ENCODE assay signal across 25 cellular contexts in genomic region chr2:70906439-70907018, GRCh38. TPM values are rescaled to one million over a fixed set of nuclear protein-coding genes. Genes with fewer than 3 reads are reported as not detected.
DNase-seq lines count a peak whose midpoint lies in the region; ATAC-seq, FAIRE-seq and TF ChIP-seq lines count a peak whose summit lies in the region.
"Had no signal": no experiment of that assay in that cellular context is flagged by ENCODE, and none has a peak within 500 bp of the region (broad histone marks: within the 10 kb centered on the region; RNA-seq: fewer than 3 reads in every experiment).

No MANE protein-coding gene starts in this region.

- H3K23ac ChIP-seq in H1 (ENCODE audit: insufficient read length): no peak overlapping the region

- H3K9me3 ChIP-seq in right atrium auricular region (no peaks in the 10 kb centered on the region), right cardiac atrium (ENCODE audit: control insufficient read depth, low read length) (no peaks in the 10 kb centered on the region), H1 (ENCODE audit: insufficient read depth in 2 of 2, low read depth in 1 of 2, low read length in 1 of 2) (no peaks in the 10 kb centered on the region)
- no peaks in the 10 kb centered on the region for H3K9me3 ChIP-seq in naive thymus-derived CD4-positive, alpha-beta T cell (ENCODE audit: control insufficient read depth in 2 of 3, low read length in 3 of 3)

- no peak for TF ChIP-seq RAD21 in H1 (IDR thresholded peaks at IDR 0.05 in 1 of 2, conservative IDR thresholded peaks at IDR 0.05 in 1 of 2; ENCODE audit: low read depth in 2 of 2, low read length in 2 of 2)

- no peak overlapping the region for H2AK5ac ChIP-seq in H1 (ENCODE audit: low read depth, low read length)

- H3K4me1 ChIP-seq in right atrium auricular region: peaks cover 0 to 12% of the 10 kb centered on the region in 2 donors
- no peaks in the 10 kb centered on the region for H3K4me1 ChIP-seq in right cardiac atrium (ENCODE audit: control insufficient read depth, insufficient read depth, low read length)
- H3K4me1 ChIP-seq in H1 (replicated peaks in 1 of 4; ENCODE audit: control insufficient read depth in 3 of 4, insufficient read depth in 4 of 4, low read length in 3 of 4): peaks cover 0 to 15% (median 12%) of the 10 kb centered on the region in 4 experiments; a peak in 6 of 7 replicates
- H3K4me1 ChIP-seq in naive thymus-derived CD4-positive, alpha-beta T cell (ENCODE audit: control insufficient read depth in 2 of 2, insufficient read depth in 2 of 2, low read length in 2 of 2): peaks cover 0 to 8% of the 10 kb centered on the region in 2 donors

- H3K27me3 ChIP-seq in right atrium auricular region (peaks cover 13 to 18% of the 10 kb centered on the region in 2 donors), right cardiac atrium (ENCODE audit: control insufficient read depth, insufficient read depth) (no peaks in the 10 kb centered on the region), H1 (replicated peaks in 1 of 4; ENCODE audit: control insufficient read depth in 3 of 4, extremely low read depth in 1 of 4, insufficient read depth in 3 of 4, low read length in 3 of 4) (peaks cover 72 to 93% (median 78%) of the 10 kb centered on the region in 4 experiments)
- H3K27me3 ChIP-seq in naive thymus-derived CD4-positive, alpha-beta T cell (ENCODE audit: control insufficient read depth in 2 of 2, insufficient read depth in 2 of 2, low read length in 2 of 2): peaks cover 0 to 43% of the 10 kb centered on the region in 2 donors

- H3K27me3 Mint-ChIP-seq in naive thymus-derived CD4-positive, alpha-beta T cell: peaks cover 73 to 86% (median 79%) of the 10 kb centered on the region in 5 donors

- POLR2A ChIA-PET in H1 (lab: Charles Lee; ENCODE audit: partially characterized antibody): no interaction called here
- POLR2A ChIA-PET in naive thymus-derived CD4-positive, alpha-beta T cell (lab: Charles Lee): no interaction called here

- no peak overlapping the region for H3K14ac ChIP-seq in H1 (ENCODE audit: insufficient read length)

- H3K4me1 Mint-ChIP-seq in naive thymus-derived CD4-positive, alpha-beta T cell: peaks cover 7 to 24% (median 20%) of the 10 kb centered on the region in 7 donors

- intact Hi-C loops in right cardiac atrium (cut with DNase I): no loop called here
- intact Hi-C loops in naive thymus-derived CD4-positive, alpha-beta T cell (cut with micrococcal nuclease): loop anchor here in 1 of 2 donors (1.0 kb wide), 1 partner anchor 19 kb away; no protein-coding TSS in a partner anchor

- no peaks in the 10 kb centered on the region for H3K36me3 ChIP-seq in right atrium auricular region
- H3K36me3 ChIP-seq in H1 (ENCODE audit: control insufficient read depth in 2 of 4, insufficient read depth in 4 of 4, low read length in 3 of 4): no peaks in the 10 kb centered on the region
- no peaks in the 10 kb centered on the region for H3K36me3 ChIP-seq in naive thymus-derived CD4-positive, alpha-beta T cell (ENCODE audit: control insufficient read depth in 2 of 3, insufficient read depth in 3 of 3, low read length in 3 of 3)

- no peak for FAIRE-seq in H1 (lab: Jason Lieb, UNC)
- FAIRE-seq: GM12891, K562 had no signal

- H3K4ac ChIP-seq in H1 (replicated peaks; ENCODE audit: insufficient read length, low read depth, low read length): no peak overlapping the region

- H4K20me1 ChIP-seq in H1 (replicated peaks in 1 of 2; ENCODE audit: control insufficient read depth in 1 of 2, insufficient read depth in 2 of 2, low read length in 2 of 2): peaks cover 24 to 31% of the 10 kb centered on the region in 2 experiments

- no peak for TF ChIP-seq CTCF in right atrium auricular region (IDR thresholded peaks at IDR 0.05)
- no peak for TF ChIP-seq CTCF in H1 (IDR thresholded peaks at IDR 0.05; ENCODE audit: control extremely low read depth in 1 of 3, insufficient read depth in 1 of 3, low read depth in 1 of 3, low read length in 3 of 3)

- no peak overlapping the region for H2BK15ac ChIP-seq in H1 (ENCODE audit: low read length)

- CTCF ChIA-PET in H1 (lab: Charles Lee; ENCODE audit: partially characterized antibody): interaction anchor here (1.8 to 3.3 kb wide), 7 partner anchors 9 to 41 kb away, joined by 4 to 13 read pairs (median 8); no protein-coding TSS in a partner anchor
- CTCF ChIA-PET in naive thymus-derived CD4-positive, alpha-beta T cell (lab: Charles Lee): interaction anchor here (1.0 kb wide), 1 partner anchor 8 kb away, joined by 3 read pairs; no protein-coding TSS in a partner anchor

- H3K4me3 Mint-ChIP-seq in naive thymus-derived CD4-positive, alpha-beta T cell: peak overlapping the region in 6 of 10 donors; percentile 9 to 77 (median 74)
- H3K4me3 Mint-ChIP-seq: activated CD4-positive, alpha-beta T cell treated with anti-CD3 and anti-CD28 coated beads, Interleukin-2, amount 10 ng/mL, durations not matched to agents 7 days and 5 days had no signal

- no peak overlapping the region for H3K18ac ChIP-seq in H1 (ENCODE audit: extremely low read depth, low read length)

- peaks cover 3% of the 10 kb centered on the region; the same call in 1 of the 2 replicates for H3K23me2 ChIP-seq in H1 (ENCODE audit: low read depth, low read length)

- peak; percentile 32 for DNase-seq in right atrium auricular region (ENCODE audit: low spot score)
- DNase-seq in right cardiac atrium: no peak
- DNase-seq in H1 (ENCODE audit: low read depth in 1 of 2, low spot score in 2 of 2): peak in 1 of 2 experiments; percentile 48
- peak in 1 of 9 donors; percentile 15 for DNase-seq in naive thymus-derived CD4-positive, alpha-beta T cell
- DNase-seq in iPS-NIHi11 (ENCODE audit: low spot score): no peak
- DNase-seq in erythroblast (lab: John Stamatoyannopoulos, UW): no peak
- DNase-seq: activated CD4-positive, alpha-beta T cell treated with anti-CD3 and anti-CD28 coated beads, Interleukin-2, amount 10 ng/mL, durations not matched to agents 7 days and 5 days; activated naive CD4-positive, alpha-beta T cell treated with anti-CD3 and anti-CD28 coated beads, Interleukin-2, amount 50 U/mL, for 16 hours; CD4-positive, CD25-positive, alpha-beta regulatory T cell; foreskin melanocyte; left colon; midbrain; NCI-H1694 treated with DMSO at 0.1 percent for 48 hours; NCI-H226; NCI-H82; occipital lobe; SHP77; stimulated activated naive CD4-positive, alpha-beta T cell; T-cell had no signal

- H3K4me2 ChIP-seq in H1 (ENCODE audit: insufficient read depth in 1 of 2, low read depth in 2 of 2, low read length in 2 of 2): no peak overlapping the region; a peak in 1 of 4 replicates

- no peak overlapping the region for H4K91ac ChIP-seq in H1 (replicated peaks; ENCODE audit: insufficient read length, low read length)

- H3K27ac Mint-ChIP-seq in naive thymus-derived CD4-positive, alpha-beta T cell: no peak overlapping the region
- H3K27ac Mint-ChIP-seq: activated CD4-positive, alpha-beta T cell treated with anti-CD3 and anti-CD28 coated beads, Interleukin-2, amount 10 ng/mL, durations not matched to agents 7 days and 5 days; CD4-positive, CD25-positive, alpha-beta regulatory T cell had no signal

- no peak for ATAC-seq in right cardiac atrium
- ATAC-seq in naive thymus-derived CD4-positive, alpha-beta T cell: no peak
- no peak for ATAC-seq in GM21529 (IDR thresholded peaks at IDR 0.05; ENCODE audit: unreplicated experiment)
- ATAC-seq in GM18873 (IDR thresholded peaks at IDR 0.05; ENCODE audit: low FRiP score, unreplicated experiment): no peak
- ATAC-seq: left colon, sciatic nerve, T-cell had no signal

- no peak overlapping the region for H4K8ac ChIP-seq in H1 (ENCODE audit: extremely low read depth, insufficient read depth, low read length)

- no peaks in the 10 kb centered on the region for H3K36me3 Mint-ChIP-seq in naive thymus-derived CD4-positive, alpha-beta T cell
- H3K36me3 Mint-ChIP-seq: CD4-positive, CD25-positive, alpha-beta regulatory T cell; T-cell had no signal

- H2BK20ac ChIP-seq in H1 (ENCODE audit: low read length): 0 out of 2 replicates have a peak overlapping the region, but pooled peaks have one; percentile 26

- no peak overlapping the region for H2BK5ac ChIP-seq in H1 (ENCODE audit: low read depth, low read length)

- H3K27ac ChIP-seq in right atrium auricular region: no peak overlapping the region
- no peak overlapping the region for H3K27ac ChIP-seq in right cardiac atrium (ENCODE audit: low read length)
- H3K27ac ChIP-seq in H1 (ENCODE audit: low read depth, low read length): no peak overlapping the region
- H3K27ac ChIP-seq in naive thymus-derived CD4-positive, alpha-beta T cell (ENCODE audit: low read depth, low read length): no peak overlapping the region

- H3K9me3 Mint-ChIP-seq in naive thymus-derived CD4-positive, alpha-beta T cell: peaks cover 0 to 4% (median 0%) of the 10 kb centered on the region in 11 donors
- H3K9me3 Mint-ChIP-seq: activated CD4-positive, alpha-beta T cell treated with anti-CD3 and anti-CD28 coated beads, Interleukin-2, amount 10 ng/mL, durations not matched to agents 7 days and 5 days; T-cell had no signal

- H2BK120ac ChIP-seq in H1 (replicated peaks; ENCODE audit: low read depth, low read length): no peak overlapping the region

- no peaks in the 10 kb centered on the region for H3K79me2 ChIP-seq in H1 (ENCODE audit: control insufficient read depth in 1 of 2, insufficient read depth in 2 of 2, low read length in 2 of 2)

- no peak overlapping the region for H2BK12ac ChIP-seq in H1 (ENCODE audit: low read depth, low read length)

- H3K56ac ChIP-seq in H1 (replicated peaks; ENCODE audit: insufficient read length, low read depth, low read length): no peak overlapping the region

- no peak for TF ChIP-seq EP300 in H1 (IDR thresholded peaks at IDR 0.05; ENCODE audit: borderline replicate concordance in 1 of 2, low read depth in 2 of 2, low read length in 2 of 2)

- H3K4me3 ChIP-seq in right atrium auricular region (no peak overlapping the region), right cardiac atrium (ENCODE audit: low read length) (no peak overlapping the region), H1 (ENCODE audit: extremely low read depth in 1 of 4, insufficient read depth in 2 of 4, low read depth in 3 of 4, low read length in 4 of 4) (no peak overlapping the region)
- H3K4me3 ChIP-seq in naive thymus-derived CD4-positive, alpha-beta T cell (ENCODE audit: low read length): no peak overlapping the region
- H3K4me3 ChIP-seq: K562 had no signal

- no peak overlapping the region for H4K5ac ChIP-seq in H1 (ENCODE audit: insufficient read length, low read depth, low read length)

- TF ChIP-seq POLR2A in H1 (IDR thresholded peaks at IDR 0.05; ENCODE audit: control extremely low read depth in 1 of 2, low read depth in 2 of 2, low read length in 2 of 2): no peak
- TF ChIP-seq POLR2A in erythroblast (IDR thresholded peaks at IDR 0.05; ENCODE audit: low read length): no peak

- H3K9ac ChIP-seq in H1 (replicated peaks in 1 of 4; ENCODE audit: extremely low read depth in 1 of 4, low read depth in 3 of 4, low read length in 3 of 4): no peak overlapping the region

- H3K79me1 ChIP-seq in H1 (ENCODE audit: low read depth, low read length): no peaks in the 10 kb centered on the region

- H2AFZ ChIP-seq in H1 (ENCODE audit: low read length): no peak overlapping the region

- 52% methylated on average over 16 of the region's 16 CpGs for WGBS in right cardiac atrium
- WGBS in H1 (ENCODE audit: extremely low coverage in 1 of 2, insufficient coverage in 1 of 2, insufficient read length in 1 of 2, insufficient replicate concordance in 2 of 2, low coverage in 1 of 2, low lambda C conversion rate in 2 of 2, missing lambda C conversion rate in 1 of 2), 2 experiments: 11% methylated on average over 16 of the region's 16 CpGs; no CpG with 5 or more reads in 1 of the 2 experiments

RNA-seq across cellular contexts. Expression of gene VAX2, which starts 6.2 kb away (rescaled TPM):
- total RNA-seq in right atrium auricular region (under 1 TPM; 0.70 to 0.86 TPM), right cardiac atrium (1 to 10 TPM in 1 of 4 donors, under 1 TPM in 2, not detected in 1; 0.37 to 1.0 (median 0.65) TPM)
- polyA plus RNA-seq in right cardiac atrium (1.2 TPM), H1 (2011; rRNA removed) (not detected in 2 replicates)
- not detected in 2 replicates for total RNA-seq in H1 (2021; fragmentation: NEBNext Ultra II Directional; extraction: Animal tissue kit (Norgen Biotek cat#: 25700))
- 0.04 TPM for polyA plus RNA-seq in H1 (2011; cell fraction: cytosol; rRNA removed)
- polyA plus RNA-seq in H1 (2011; cell fraction: nucleus; rRNA removed): 0.14 TPM
- polyA plus RNA-seq in H1 (2012, experiment 1 of 2): not detected in 4 replicates
- not detected for polyA plus RNA-seq in H1 (2012, experiment 2 of 2)
- not detected for polyA plus RNA-seq in H1 (2013, experiment 1 of 2)
- polyA plus RNA-seq in H1 (2013, experiment 2 of 2): not detected
- polyA minus RNA-seq in H1 (2011; rRNA and poly(A)+ RNA removed): not detected in 2 replicates
- polyA minus RNA-seq in H1 (2011; cell fraction: cytosol; rRNA and poly(A)+ RNA removed): not detected
- polyA minus RNA-seq in H1 (2011; cell fraction: nucleus; rRNA and poly(A)+ RNA removed): not detected
- not detected for total RNA-seq in naive thymus-derived CD4-positive, alpha-beta T cell
- not detected for polyA plus RNA-seq in naive thymus-derived CD4-positive, alpha-beta T cell
- total RNA-seq: activated CD4-positive, alpha-beta T cell treated with anti-CD3 and anti-CD28 coated beads, Interleukin-2, amount 10 ng/mL, durations not matched to agents 7 days and 5 days; CD4-positive, CD25-positive, alpha-beta regulatory T cell; K562; left colon; T-cell; urinary bladder had no signal
- polyA plus RNA-seq: CD4-positive, CD25-positive, alpha-beta regulatory T cell; K562 had no signal

RNA-seq across cellular contexts. Expression of gene ATP6V1B1, which starts 29.2 kb away (rescaled TPM):
- not detected for total RNA-seq in right atrium auricular region
- under 1 TPM in 2 of 4 donors, not detected in 2; 0.26 to 0.84 TPM for total RNA-seq in right cardiac atrium
- polyA plus RNA-seq in right cardiac atrium: 0.93 TPM
- total RNA-seq in H1 (2021; fragmentation: NEBNext Ultra II Directional; extraction: Animal tissue kit (Norgen Biotek cat#: 25700)): not detected in 2 replicates
- 0.17 TPM in 1 of 2 replicates, not detected in the other for polyA plus RNA-seq in H1 (2011; rRNA removed)
- not detected for polyA plus RNA-seq in H1 (2011; cell fraction: cytosol; rRNA removed)
- polyA plus RNA-seq in H1 (2011; cell fraction: nucleus; rRNA removed): 0.31 TPM
- polyA plus RNA-seq in H1 (2012, experiment 1 of 2): 0.18 to 0.19 TPM in 2 of 4 replicates, not detected in the others
- polyA plus RNA-seq in H1 (2012, experiment 2 of 2): not detected
- polyA plus RNA-seq in H1 (2013, experiment 1 of 2): 0.04 TPM
- polyA plus RNA-seq in H1 (2013, experiment 2 of 2): not detected
- not detected in 2 replicates for polyA minus RNA-seq in H1 (2011; rRNA and poly(A)+ RNA removed)
- polyA minus RNA-seq in H1 (2011; cell fraction: cytosol; rRNA and poly(A)+ RNA removed): not detected
- not detected for polyA minus RNA-seq in H1 (2011; cell fraction: nucleus; rRNA and poly(A)+ RNA removed)
- total RNA-seq in naive thymus-derived CD4-positive, alpha-beta T cell: not detected
- not detected for polyA plus RNA-seq in naive thymus-derived CD4-positive, alpha-beta T cell
- total RNA-seq: activated CD4-positive, alpha-beta T cell treated with anti-CD3 and anti-CD28 coated beads, Interleukin-2, amount 10 ng/mL, durations not matched to agents 7 days and 5 days; CD4-positive, CD25-positive, alpha-beta regulatory T cell; K562; left colon; occipital lobe; T-cell had no signal
- polyA plus RNA-seq: CD4-positive, CD25-positive, alpha-beta regulatory T cell; K562 had no signal
